9 cellular contexts compared by ENCODE assay signal in genomic region chr10:71975891-71976725, GRCh38. TPM values are rescaled to one million over a fixed set of nuclear protein-coding genes. Genes with fewer than 3 reads are reported as not detected.
DNase-seq lines count a peak whose midpoint lies in the region; ATAC-seq and TF ChIP-seq lines count a peak whose summit lies in the region.
"Had no signal": no experiment of that assay in that cellular context is flagged by ENCODE, and none has a peak within 500 bp of the region (broad histone marks: within the 10 kb centered on the region; RNA-seq: fewer than 3 reads in every experiment).

No MANE protein-coding gene starts in this region.

- peaks cover 17% of the 10 kb centered on the region; the same call in 1 of the 2 replicates for H3K36me3 Mint-ChIP-seq in HFFc6 (ENCODE audit: low read depth)
- no peaks in the 10 kb centered on the region for H3K36me3 Mint-ChIP-seq in activated T-helper 17 cell treated with anti-CD3 and anti-CD28 coated beads, Interleukin-2, amount 50 U/mL, for 72 hours (ENCODE audit: low read depth)

- H3K27me3 Mint-ChIP-seq in HFFc6 (ENCODE audit: insufficient read depth): peaks cover 4% of the 10 kb centered on the region
- H3K27me3 Mint-ChIP-seq in activated T-helper 17 cell treated with anti-CD3 and anti-CD28 coated beads, Interleukin-2, amount 50 U/mL, for 72 hours: peaks cover 3% of the 10 kb centered on the region

- TF ChIP-seq CTCF in HFFc6 (IDR thresholded peaks at IDR 0.05): no peak
- TF ChIP-seq CTCF in breast epithelium (IDR thresholded peaks at IDR 0.05): no peak

- H3K9me3 Mint-ChIP-seq in HFFc6: no peaks in the 10 kb centered on the region
- H3K9me3 Mint-ChIP-seq in activated T-helper 17 cell treated with anti-CD3 and anti-CD28 coated beads, Interleukin-2, amount 50 U/mL, for 72 hours: no peaks in the 10 kb centered on the region

- intact Hi-C loops in breast epithelium (cut with DNase I; ENCODE audit: low total_unique reads): no loop called here

- no peaks in the 10 kb centered on the region for H3K9me3 ChIP-seq in breast epithelium

- no peak for TF ChIP-seq POLR2A in breast epithelium (IDR thresholded peaks at IDR 0.05)

- peak overlapping the region; percentile 92 for H3K27ac Mint-ChIP-seq in HFFc6
- no peak overlapping the region for H3K27ac Mint-ChIP-seq in activated T-helper 17 cell treated with anti-CD3 and anti-CD28 coated beads, Interleukin-2, amount 50 U/mL, for 72 hours

- H3K27me3 ChIP-seq in breast epithelium: no peaks in the 10 kb centered on the region
- H3K27me3 ChIP-seq in layer of hippocampus (ENCODE audit: control insufficient read depth, insufficient read depth, low read length): no peaks in the 10 kb centered on the region

- H3K4me1 ChIP-seq in breast epithelium: peaks cover 15 to 45% of the 10 kb centered on the region in 2 donors

- peaks cover 94% of the 10 kb centered on the region for H3K4me1 Mint-ChIP-seq in HFFc6 (ENCODE audit: low read depth)
- peaks cover 12% of the 10 kb centered on the region for H3K4me1 Mint-ChIP-seq in activated T-helper 17 cell treated with anti-CD3 and anti-CD28 coated beads, Interleukin-2, amount 50 U/mL, for 72 hours

- H3K27ac ChIP-seq in breast epithelium (peak overlapping the region; percentile 85 to 92), layer of hippocampus (ENCODE audit: low read depth, low read length) (peak overlapping the region; percentile 96)

- DNase-seq in HFFc6 (peak; percentile 79), breast epithelium (ENCODE audit: low spot score in 2 of 2) (peak in 1 of 2 donors; percentile 41), stromal cell of bone marrow (ENCODE audit: low read depth) (peak; percentile 97), COLO829 (ENCODE audit: low spot score) (no peak), NCI-H1436 treated with DMSO at 0.1 percent for 48 hours (lab: John Stamatoyannopoulos, UW) (no peak)
- DNase-seq: foreskin melanocyte had no signal

- no peaks in the 10 kb centered on the region for H3K36me3 ChIP-seq in breast epithelium

- H3K4me3 ChIP-seq in breast epithelium: peak overlapping the region in 2 of 3 donors; percentile 4 to 43

- peak overlapping the region; percentile 75 for H3K4me3 Mint-ChIP-seq in HFFc6
- no peak overlapping the region for H3K4me3 Mint-ChIP-seq in activated T-helper 17 cell treated with anti-CD3 and anti-CD28 coated beads, Interleukin-2, amount 50 U/mL, for 72 hours

- no peak for ATAC-seq in HG02885 (IDR thresholded peaks at IDR 0.05; ENCODE audit: poor library complexity, unreplicated experiment)
- ATAC-seq in activated T-helper 17 cell treated with anti-CD3 and anti-CD28 coated beads, Interleukin-2, amount 50 U/mL, for 72 hours (replicated peaks): no peak

RNA-seq across cellular contexts. Expression of gene CHST3, which starts 11.9 kb away (rescaled TPM):
- 10 to 100 TPM; 34.9 to 48.1 (median 40.3) TPM for total RNA-seq in HFFc6 (2021; fragmentation: NEBNext Ultra II Directional; extraction: Animal tissue kit (Norgen Biotek cat#: 25700))
- 10 to 100 TPM; 20.2 to 34.5 (median 25.6) TPM for total RNA-seq in breast epithelium
- under 1 TPM in 1 of 2 donors, not detected in 1; 0.19 TPM for total RNA-seq in activated T-helper 17 cell treated with anti-CD3 and anti-CD28 coated beads, Interleukin-2, amount 50 U/mL, for 72 hours

Comparison
In these comparisons a context has a peak if more than half of its experiments do, and no peak if none do; other contexts are left out.
1. DNase-seq: peak in HFFc6 (single experiment) and stromal cell of bone marrow (single experiment); none in COLO829 (single experiment) and NCI-H1436 treated with DMSO at 0.1 percent for 48 hours (single experiment).
2. RNA of gene CHST3, which starts 11.9 kb away (total RNA-seq): 34.9 to 48.1 TPM in HFFc6 and 20.2 to 34.5 TPM in breast epithelium; 0.19 TPM in activated T-helper 17 cell treated with anti-CD3 and anti-CD28 coated beads, Interleukin-2, amount 50 U/mL, for 72 hours; every median in the first group is over 10 times any median in the second.